10 cellular contexts compared by ENCODE assay signal in the genomic region with DNA sequence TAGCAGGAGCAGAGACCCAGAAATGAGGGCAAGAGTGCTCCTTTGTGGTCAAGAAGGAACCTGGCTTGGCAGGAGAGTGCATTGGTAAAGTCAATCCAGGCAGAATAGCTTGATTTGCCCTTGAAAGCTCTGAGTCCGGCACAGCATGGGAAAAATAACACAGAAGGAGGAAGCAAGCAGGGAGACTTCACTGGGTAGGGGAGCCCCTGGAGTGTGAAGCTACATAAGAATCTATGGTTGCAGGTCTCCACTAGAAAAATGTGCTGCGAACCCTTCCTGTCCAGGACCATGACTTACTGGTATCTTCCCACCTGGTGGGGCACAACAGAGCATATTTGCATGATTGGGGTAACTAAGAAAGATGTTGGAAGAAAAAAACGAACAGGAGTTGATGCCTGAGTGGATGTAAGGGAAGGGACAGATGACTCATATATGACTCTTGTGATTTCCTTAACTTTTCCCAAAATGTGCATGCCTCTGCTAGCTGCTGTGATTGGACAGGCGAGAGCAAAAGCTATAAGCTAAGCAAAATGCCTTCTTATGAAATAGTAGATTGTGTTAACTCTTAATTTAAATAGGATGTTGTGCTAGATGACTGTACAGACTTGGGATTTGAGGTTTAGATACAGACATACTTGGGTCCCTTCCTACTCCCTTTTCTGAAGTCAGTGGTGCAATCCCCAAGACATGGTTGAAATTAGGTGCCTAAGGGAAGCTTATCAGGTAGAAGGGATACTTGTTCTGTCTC. TPM values are rescaled to one million over a fixed set of nuclear protein-coding genes. Genes with fewer than 3 reads are reported as not detected.
A peak's percentile ranks its signal among the peaks of the same experiment; 100 is the strongest.
DNase-seq lines count a peak whose midpoint lies in the region; ATAC-seq and TF ChIP-seq lines count a peak whose summit lies in the region.
"Had no signal": no experiment of that assay in that cellular context is flagged by ENCODE, and none has a peak within 500 bp of the region (broad histone marks: within the 10 kb centered on the region; RNA-seq: fewer than 3 reads in every experiment).

No MANE protein-coding gene starts in this region.

- H3K27ac ChIP-seq in skeletal muscle tissue (ENCODE audit: low read depth, low read length), result peak overlapping the region; percentile 49
- H3K27ac ChIP-seq: WERI-Rb-1 had no signal

- no peaks in the 10 kb centered on the region for H3K27me3 ChIP-seq in skeletal muscle tissue (ENCODE audit: control insufficient read depth in 3 of 3, insufficient read depth in 3 of 3, low read length in 3 of 3)

- H3K4me1 ChIP-seq in skeletal muscle tissue (ENCODE audit: control insufficient read depth in 3 of 3, insufficient read depth in 3 of 3, low read length in 3 of 3), result peaks cover 16 to 20% (median 17%) of the 10 kb centered on the region in 3 donors

- DNase-seq in ELR (ENCODE audit: low read depth) (peak; percentile 76), fibroblast of the aortic adventitia (ENCODE audit: low read depth) (peak; percentile 81), NCI-H1930 (lab: John Stamatoyannopoulos, UW) (no peak), HK-2 (ENCODE audit: unreplicated experiment) (no peak), foreskin melanocyte (no peak)
- DNase-seq: activated naive CD4-positive, alpha-beta T cell treated with Interleukin-2 at 50 U/mL for 16 hours had no signal

- ATAC-seq in HG03108 (IDR thresholded peaks at IDR 0.05; ENCODE audit: unreplicated experiment), result no peak

- TF ChIP-seq CTCF in WI38 (IDR thresholded peaks at IDR 0.05; ENCODE audit: low read depth, low read length) (no peak), fibroblast of the aortic adventitia (IDR thresholded peaks at IDR 0.05; ENCODE audit: insufficient read depth, low read length) (no peak)

- H3K36me3 ChIP-seq in skeletal muscle tissue (ENCODE audit: control insufficient read depth in 3 of 3, insufficient read depth in 3 of 3, low read length in 3 of 3), result no peaks in the 10 kb centered on the region
- H3K36me3 ChIP-seq: WERI-Rb-1 had no signal

- H3K9ac ChIP-seq in skeletal muscle tissue (ENCODE audit: low read depth in 1 of 3, low read length in 3 of 3), result peak overlapping the region in 2 of 3 donors; percentile 19 to 50

- peak overlapping the region; percentile 12; the same call in 1 of the 2 replicates for H3K4me3 ChIP-seq in WI38 (ENCODE audit: low read depth, low read length)
- H3K4me3 ChIP-seq in fibroblast of the aortic adventitia (ENCODE audit: low read depth, low read length), result no peak overlapping the region
- H3K4me3 ChIP-seq in skeletal muscle tissue (ENCODE audit: low read length in 3 of 3), result peak overlapping the region in 1 of 3 donors; percentile 43

- no peaks in the 10 kb centered on the region for H3K9me3 ChIP-seq in skeletal muscle tissue (ENCODE audit: control insufficient read depth in 3 of 3, low read length in 3 of 3)

RNA-seq across cellular contexts. Expression of gene IL13RA1, which starts 3.3 kb away (rescaled TPM):
- total RNA-seq in fibroblast of the aortic adventitia (ENCODE audit: low replicate concordance), result 52.7 and 66.8 TPM in 2 replicates
- total RNA-seq in skeletal muscle tissue, result 26.1 TPM

Comparison
In these comparisons a context has a peak if more than half of its experiments do, and no peak if none do; other contexts are left out.
1. DNase-seq: peak in ELR (single experiment) and fibroblast of the aortic adventitia (single experiment); none in NCI-H1930 (0 of 2), HK-2 (single experiment) and foreskin melanocyte (single experiment).